11 cellular contexts compared by ENCODE assay signal in the genomic region with DNA sequence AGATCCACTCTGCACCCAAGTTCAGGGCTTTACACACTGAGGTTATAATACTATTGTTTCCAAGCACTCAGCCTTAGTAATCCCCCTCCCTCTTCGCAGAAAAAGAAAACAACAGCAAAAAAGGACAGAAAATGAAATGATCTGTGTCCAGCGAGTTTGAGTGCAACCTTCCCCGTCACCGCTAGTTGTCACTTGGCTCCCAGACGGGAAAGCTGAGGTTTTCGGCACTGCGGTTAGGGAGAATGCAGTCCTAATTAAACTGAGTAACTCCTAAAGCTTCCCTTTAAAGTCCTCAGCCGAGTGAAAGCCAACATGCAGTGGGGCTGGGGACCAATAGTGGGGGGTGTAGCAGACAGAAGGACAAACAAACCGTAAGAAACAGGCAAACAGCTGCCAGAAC. TPM values are rescaled to one million over a fixed set of nuclear protein-coding genes. Genes with fewer than 3 reads are reported as not detected.
DNase-seq lines count a peak whose midpoint lies in the region; ATAC-seq, FAIRE-seq and TF ChIP-seq lines count a peak whose summit lies in the region.
"Had no signal": no experiment of that assay in that cellular context is flagged by ENCODE, and none has a peak within 500 bp of the region (broad histone marks: within the 10 kb centered on the region; RNA-seq: fewer than 3 reads in every experiment).

No MANE protein-coding gene starts in this region.

- intact Hi-C loops in HepG2 (cut with micrococcal nuclease; ENCODE audit: unreplicated experiment) (no loop called here), right lobe of liver (cut with DNase I) (no loop called here), Panc1 (cut with micrococcal nuclease; ENCODE audit: unreplicated experiment) (loop anchor here (10.0 kb wide), 2 partner anchors 221 to 361 kb away; no protein-coding TSS in a partner anchor)

- H3K79me2 ChIP-seq in HepG2 (ENCODE audit: insufficient read depth, low read length): no peaks in the 10 kb centered on the region

- no peaks in the 10 kb centered on the region for H3K36me3 ChIP-seq in HepG2 (replicated peaks in 1 of 2; ENCODE audit: control insufficient read depth in 1 of 2, insufficient read depth in 2 of 2, low read length in 2 of 2)
- H3K36me3 ChIP-seq in right lobe of liver: no peaks in the 10 kb centered on the region
- no peaks in the 10 kb centered on the region for H3K36me3 ChIP-seq in Panc1 (ENCODE audit: control insufficient read depth, insufficient read depth, low read length)

- CTCF ChIA-PET in HepG2 (lab: Yijun Ruan, JAX; ENCODE audit: low intra/inter-chr PET ratio, low total read pairs) (no interaction called here), Panc1 (lab: Charles Lee) (interaction anchor here (0.6 kb wide), 1 partner anchor 370 kb away, joined by 5 read pairs; no protein-coding TSS in a partner anchor)

- TF ChIP-seq CTCF in HepG2 (CRISPR knock-in tag; IDR thresholded peaks at IDR 0.05) (0 out of 2 replicates have a peak, but pooled peaks have one; percentile 5), right lobe of liver (IDR thresholded peaks at IDR 0.05) (no peak), Panc1 (IDR thresholded peaks at IDR 0.05) (peak; percentile 75), fibroblast of villous mesenchyme (IDR thresholded peaks at IDR 0.05; ENCODE audit: insufficient read depth, low read depth, low read length) (peak; percentile 22)

- in situ Hi-C loops in HepG2 (cut with HindIII; ENCODE audit: extremely low pct_ligation_motif_present, low pct_unique_long_range_greater_than_20kb) (no loop called here), Panc1 (cut with HindIII; ENCODE audit: low pct_unique_long_range_greater_than_20kb, low sequenced_read_pairs) (no loop called here)

- peak; percentile 60 for ATAC-seq in HepG2
- ATAC-seq in right lobe of liver: no peak
- peak; percentile 84 for ATAC-seq in Panc1
- no peak for ATAC-seq in HG02678 (IDR thresholded peaks at IDR 0.05; ENCODE audit: unreplicated experiment)
- ATAC-seq in HG03139 (IDR thresholded peaks at IDR 0.05; ENCODE audit: unreplicated experiment): no peak
- no peak for ATAC-seq in HG03439 (IDR thresholded peaks at IDR 0.05; ENCODE audit: unreplicated experiment)

- TF ChIP-seq POLR2A in HepG2 (IDR thresholded peaks at IDR 0.05; ENCODE audit: insufficient read depth in 1 of 2, low read depth in 2 of 2, low read length in 2 of 2): no peak
- no peak for TF ChIP-seq POLR2A in right lobe of liver (IDR thresholded peaks at IDR 0.05)

- no peak overlapping the region for H2AFZ ChIP-seq in HepG2 (ENCODE audit: low read length)

- DNase-seq in HepG2 (ENCODE audit: low spot score) (no peak), right lobe of liver (no peak), Panc1 (ENCODE audit: low read depth, low spot score) (no peak), fibroblast of villous mesenchyme (ENCODE audit: low read depth) (no peak), NCI-H1694 (lab: John Stamatoyannopoulos, UW) (no peak)

- TF ChIP-seq EP300 in HepG2 (IDR thresholded peaks at IDR 0.05; ENCODE audit: low read depth in 2 of 2, low read length in 2 of 2) (no peak), HepG2 (CRISPR knock-in tag; IDR thresholded peaks at IDR 0.05; ENCODE audit: borderline replicate concordance) (no peak)

- H3K4me3 ChIP-seq in HepG2 (replicated peaks in 1 of 3; ENCODE audit: insufficient read depth in 1 of 3, low read depth in 2 of 3, low read length in 3 of 3) (no peak overlapping the region), right lobe of liver (no peak overlapping the region), Panc1 (ENCODE audit: low read depth in 2 of 2, low read length in 2 of 2) (no peak overlapping the region), fibroblast of villous mesenchyme (ENCODE audit: low read depth, low read length) (no peak overlapping the region)

- H3K4me1 ChIP-seq in HepG2 (ENCODE audit: insufficient read depth, low read length): no peaks in the 10 kb centered on the region
- H3K4me1 ChIP-seq in right lobe of liver: no peaks in the 10 kb centered on the region
- H3K4me1 ChIP-seq in Panc1 (ENCODE audit: control insufficient read depth, insufficient read depth, low read length): no peaks in the 10 kb centered on the region; the same call in 1 of the 2 replicates

- no peak for TF ChIP-seq RAD21 in HepG2 (CRISPR knock-in tag; IDR thresholded peaks at IDR 0.05)

- 15% methylated on average over 9 of the region's 9 CpGs for WGBS in HepG2 (ENCODE audit: low lambda C conversion rate)
- WGBS in right lobe of liver (ENCODE audit: insufficient coverage, low coverage, low lambda C conversion rate, missing lambda C conversion rate): 6% methylated on average over 9 of the region's 9 CpGs

- FAIRE-seq in HepG2 (lab: Jason Lieb, UNC): no peak

- H3K27ac ChIP-seq in HepG2 (ENCODE audit: extremely low read length, insufficient read depth, low read length) (no peak overlapping the region), right lobe of liver (no peak overlapping the region), Panc1 (ENCODE audit: low read length) (no peak overlapping the region)

- 0 out of 2 replicates have a peak, but pooled peaks cover 3% of the 10 kb centered on the region for H4K20me1 ChIP-seq in HepG2 (ENCODE audit: insufficient read depth, low read length)

- no peak overlapping the region for H3K9ac ChIP-seq in HepG2 (ENCODE audit: insufficient read depth, low read depth, low read length)

- POLR2A ChIA-PET in HepG2 (lab: Yijun Ruan, JAX) (no interaction called here), Panc1 (lab: Charles Lee) (no interaction called here)

- H3K4me2 ChIP-seq in HepG2 (ENCODE audit: low read depth, low read length): no peak overlapping the region

- H3K27me3 ChIP-seq in HepG2 (ENCODE audit: control insufficient read depth in 1 of 2, insufficient read depth in 2 of 2, low read length in 2 of 2) (no peaks in the 10 kb centered on the region), right lobe of liver (no peaks in the 10 kb centered on the region), Panc1 (ENCODE audit: control insufficient read depth, insufficient read depth, low read length) (peaks cover 6% of the 10 kb centered on the region; the same call in 1 of the 2 replicates)

- H3K9me3 ChIP-seq in HepG2 (ENCODE audit: low read length) (no peaks in the 10 kb centered on the region), right lobe of liver (no peaks in the 10 kb centered on the region), Panc1 (ENCODE audit: control insufficient read depth, insufficient read depth, low read depth, low read length) (no peaks in the 10 kb centered on the region)

- BruUV-seq in HepG2 (replicated peaks; lab: Mats Ljungman, UMichigan): no TSS peak
- BruUV-seq in Panc1 (replicated peaks; lab: Mats Ljungman, UMichigan): no TSS peak

TF ChIP-seq in HepG2, 621 proteins besides CTCF, POLR2A, EP300 and RAD21 (continues in another document):
- no peak for TF ChIP-seq ZNF256 (CRISPR knock-in tag; conservative IDR thresholded peaks at IDR 0.05)
- TF ChIP-seq, protein P1, sequence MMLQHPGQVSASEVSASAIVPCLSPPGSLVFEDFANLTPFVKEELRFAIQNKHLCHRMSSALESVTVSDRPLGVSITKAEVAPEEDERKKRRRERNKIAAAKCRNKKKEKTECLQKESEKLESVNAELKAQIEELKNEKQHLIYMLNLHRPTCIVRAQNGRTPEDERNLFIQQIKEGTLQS (CRISPR knock-in tag; IDR thresholded peaks at IDR 0.05): no peak

RNA-seq across cellular contexts. Expression of a gene that starts 0.8 kb away (rescaled TPM):
- total RNA-seq in HepG2 (2016; rRNA removed; fragmentation: Illumina TruSeq; extraction: Trizol) (not detected in 2 replicates), right lobe of liver (not detected), Panc1 (2021; ENCODE audit: unreplicated experiment) (not detected), fibroblast of villous mesenchyme (not detected in 2 replicates)
- not detected in 2 replicates for total RNA-seq in HepG2 (2016; cell fraction: cytosol; rRNA removed; fragmentation: Illumina TruSeq; extraction: Trizol; ENCODE audit: low read depth)
- not detected in 2 replicates for total RNA-seq in HepG2 (2016; cell fraction: insoluble cytoplasmic fraction; rRNA removed; fragmentation: Illumina TruSeq; extraction: Trizol)
- not detected in 2 replicates for total RNA-seq in HepG2 (2016; cell fraction: membrane; rRNA removed; fragmentation: Illumina TruSeq; extraction: Trizol)
- not detected in 2 replicates for total RNA-seq in HepG2 (2016; cell fraction: nucleus; rRNA removed; fragmentation: Illumina TruSeq; extraction: Trizol)
- not detected in 2 replicates for polyA plus RNA-seq in HepG2 (2011; rRNA removed)
- not detected in 2 replicates for polyA plus RNA-seq in HepG2 (2011; cell fraction: cytosol; rRNA removed)
- not detected in 2 replicates for polyA plus RNA-seq in HepG2 (2011; cell fraction: nucleus; rRNA removed)
- polyA plus RNA-seq in HepG2 (2012): not detected in 2 replicates
- not detected in 2 replicates for polyA plus RNA-seq in HepG2 (2016; cell fraction: cytosol; fragmentation: Illumina TruSeq; extraction: Trizol; ENCODE audit: low read depth)
- not detected in 2 replicates for polyA plus RNA-seq in HepG2 (2016; cell fraction: insoluble cytoplasmic fraction; fragmentation: Illumina TruSeq; extraction: Trizol; ENCODE audit: low read depth)
- not detected in 2 replicates for polyA plus RNA-seq in HepG2 (2016; cell fraction: membrane; fragmentation: Illumina TruSeq; extraction: Trizol; ENCODE audit: low read depth)
- not detected in 2 replicates for polyA plus RNA-seq in HepG2 (2016; cell fraction: nucleus; fragmentation: Illumina TruSeq; extraction: Trizol; ENCODE audit: insufficient read depth, low read depth)
- not detected in 2 replicates for polyA minus RNA-seq in HepG2 (2011; rRNA and poly(A)+ RNA removed; ENCODE audit: low replicate concordance)
- polyA minus RNA-seq in HepG2 (2011; cell fraction: cytosol; rRNA and poly(A)+ RNA removed): not detected in 2 replicates
- not detected in 2 replicates for polyA minus RNA-seq in HepG2 (2011; cell fraction: nucleus; rRNA and poly(A)+ RNA removed)
- polyA plus RNA-seq in Panc1 (2012; ENCODE audit: insufficient read length): not detected
- total RNA-seq: activated T-cell treated with anti-CD3 and anti-CD28 coated beads, Interleukin-2, amount 50 U/mL, for 72 hours; CD4-positive, CD25-positive, alpha-beta regulatory T cell; Right ventricle myocardium superior had no signal
- polyA plus RNA-seq: CD4-positive, CD25-positive, alpha-beta regulatory T cell had no signal

Comparison
In these comparisons a context has a peak if more than half of its experiments do, and no peak if none do; other contexts are left out.
1. ATAC-seq: peak in HepG2 (single experiment) and Panc1 (single experiment); none in right lobe of liver (0 of 4), HG02678 (single experiment), HG03139 (single experiment) and HG03439 (single experiment).
2. CTCF ChIP-seq: peak in HepG2 (single experiment), Panc1 (single experiment) and fibroblast of villous mesenchyme (single experiment); none in right lobe of liver (0 of 4).